Comparison of ENCODE assay signal across 22 cellular contexts in the genomic region with DNA sequence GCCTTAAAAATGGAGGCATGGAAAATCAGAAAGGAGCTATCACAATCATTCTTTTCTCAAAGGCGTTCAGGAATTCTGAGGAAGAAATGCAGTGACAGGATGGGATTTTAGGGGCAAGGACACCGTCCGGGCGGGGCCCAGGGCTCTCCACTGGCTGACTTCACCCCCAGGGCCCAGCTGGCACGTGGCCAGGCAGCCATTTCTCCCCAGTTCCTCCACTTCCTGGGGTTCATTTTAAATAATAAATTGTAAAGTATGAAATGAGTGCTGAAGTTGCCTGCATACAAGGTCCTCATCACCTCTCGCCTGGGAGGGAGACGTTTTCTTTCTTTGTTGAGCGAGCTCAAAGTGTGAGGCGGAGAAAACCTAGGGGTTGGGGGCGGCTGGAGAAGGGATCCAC.
A peak's percentile ranks its signal among the peaks of the same experiment; 100 is the strongest.
DNase-seq lines count a peak whose midpoint lies in the region; ATAC-seq and TF ChIP-seq lines count a peak whose summit lies in the region.
"Had no signal": no experiment of that assay in that cellular context is flagged by ENCODE, and none has a peak within 500 bp of the region (broad histone marks: within the 10 kb centered on the region; RNA-seq: fewer than 3 reads in every experiment).

No MANE protein-coding gene starts in this region.

- H3K27me3 Mint-ChIP-seq in brain (peaks cover 3% of the 10 kb centered on the region), neural crest cell (ENCODE audit: low read depth) (no peaks in the 10 kb centered on the region)
- no peaks in the 10 kb centered on the region for H3K27me3 Mint-ChIP-seq in stimulated activated naive B cell treated with anti-CD40 and anti-IgM and Interleukin-4, amounts not matched to agents 10 μg/mL and 1 μg/mL and 100 μg/mL, for 72 hours

- CTCF ChIA-PET in PC-9 (lab: Charles Lee), result interaction anchor here (0.9 kb wide), 1 partner anchor 52 kb away, joined by 3 read pairs; no protein-coding TSS in a partner anchor

- DNase-seq in PC-9 (no peak), neural crest cell (ENCODE audit: low read depth, low spot score) (no peak), transverse colon (no peak), middle frontal gyrus (ENCODE audit: extremely low spot score, low spot score) (no peak)
- DNase-seq in stimulated activated naive B cell treated with anti-CD40 and anti-IgM and Interleukin-4, amounts not matched to agents 10 μg/mL and 1 μg/mL and 100 μg/mL, for 72 hours, result no peak
- no peak for DNase-seq in stimulated activated CD4-positive, alpha-beta T cell treated with anti-CD3 and anti-CD28 coated beads, Interleukin-2, amount 100 ng/mL, for 48 hours
- DNase-seq: BE2C; COR-L47; DMS79 treated with DMSO at 0.1 percent for 48 hours; HFFc6; MG63; NCI-H1048; NCI-H1436 treated with DMSO at 0.1 percent for 48 hours; NCI-H2029 treated with DMSO at 0.1 percent for 48 hours; NCI-H345; NCI-H524; NCI-H774; NK-92 treated with Interleukin-12 subunit alpha and Interleukin-12 subunit beta, amount 100 ng/mL, for 24 hours had no signal

- no peak for TF ChIP-seq POLR2A in transverse colon (IDR thresholded peaks at IDR 0.05)

- H3K9me3 Mint-ChIP-seq in brain (no peaks in the 10 kb centered on the region), neural crest cell (no peaks in the 10 kb centered on the region)
- H3K9me3 Mint-ChIP-seq in stimulated activated naive B cell treated with anti-CD40 and anti-IgM and Interleukin-4, amounts not matched to agents 10 μg/mL and 1 μg/mL and 100 μg/mL, for 72 hours, result no peaks in the 10 kb centered on the region
- H3K9me3 Mint-ChIP-seq: HFFc6 had no signal

- H3K27ac ChIP-seq in PC-9, result 0 out of 2 replicates have a peak overlapping the region, but pooled peaks have one; percentile 2
- H3K27ac ChIP-seq in transverse colon, result no peak overlapping the region
- H3K27ac ChIP-seq: Peyer's patch, SJSA1 had no signal

- TF ChIP-seq CTCF in PC-9 (conservative IDR thresholded peaks at IDR 0.05) (no peak), brain (conservative IDR thresholded peaks at IDR 0.05) (no peak), neural crest cell (conservative IDR thresholded peaks at IDR 0.05) (no peak), transverse colon (IDR thresholded peaks at IDR 0.05) (no peak)

- intact Hi-C loops in PC-9 (cut with micrococcal nuclease; ENCODE audit: unreplicated experiment), result no loop called here
- intact Hi-C loops in transverse colon (cut with DNase I; ENCODE audit: low total_unique reads), result no loop called here

- H3K36me3 ChIP-seq in PC-9 (ENCODE audit: low read depth), result peaks cover 13% of the 10 kb centered on the region
- H3K36me3 ChIP-seq in transverse colon, result peaks cover 0 to 3% (median 0%) of the 10 kb centered on the region in 4 donors
- H3K36me3 ChIP-seq: MG63 had no signal

- H3F3A ChIP-seq in PC-9 (ENCODE audit: insufficient read depth, low read depth), result peaks cover 2% of the 10 kb centered on the region; the same call in 1 of the 2 replicates

- no peaks in the 10 kb centered on the region for H3K9me2 ChIP-seq in PC-9 (ENCODE audit: insufficient read depth)

- H3K4me3 ChIP-seq in PC-9 (no peak overlapping the region), transverse colon (no peak overlapping the region)
- H3K4me3 ChIP-seq: MG63, Peyer's patch, SJSA1 had no signal

- peak overlapping the region in 1 of 5 experiments; percentile 32 for H3K4me3 Mint-ChIP-seq in brain
- no peak overlapping the region for H3K4me3 Mint-ChIP-seq in neural crest cell
- H3K4me3 Mint-ChIP-seq in stimulated activated naive B cell treated with anti-CD40 and anti-IgM and Interleukin-4, amounts not matched to agents 10 μg/mL and 1 μg/mL and 100 μg/mL, for 72 hours, result no peak overlapping the region
- H3K4me3 Mint-ChIP-seq: HFFc6 had no signal

- H2AFZ ChIP-seq in PC-9, result no peak overlapping the region

- H3K4me2 ChIP-seq in PC-9, result no peak overlapping the region

- 82 to 92% methylated on average over 7 to 10 of the region's 10 CpGs for WGBS in transverse colon (ENCODE audit: low coverage in 1 of 2), 2 donors

- TF ChIP-seq EP300 in transverse colon (IDR thresholded peaks at IDR 0.05; ENCODE audit: low read depth), result no peak

- no peaks in the 10 kb centered on the region for H3K4me1 ChIP-seq in PC-9 (replicated peaks; ENCODE audit: insufficient read depth)
- peaks cover 0 to 16% (median 5%) of the 10 kb centered on the region in 4 donors for H3K4me1 ChIP-seq in transverse colon
- H3K4me1 ChIP-seq: Peyer's patch, SJSA1 had no signal

- peaks cover 10% of the 10 kb centered on the region; the same call in 1 of the 2 replicates for H4K20me1 ChIP-seq in PC-9 (ENCODE audit: insufficient read depth)

- H3K36me3 Mint-ChIP-seq in brain (peaks cover 23% of the 10 kb centered on the region), neural crest cell (ENCODE audit: low read depth) (no peaks in the 10 kb centered on the region)
- H3K36me3 Mint-ChIP-seq in stimulated activated naive B cell treated with anti-CD40 and anti-IgM and Interleukin-4, amounts not matched to agents 10 μg/mL and 1 μg/mL and 100 μg/mL, for 72 hours, result peaks cover 20 to 38% of the 10 kb centered on the region in 2 donors

- H3K27me3 ChIP-seq in PC-9 (ENCODE audit: insufficient read depth, low read depth), result no peaks in the 10 kb centered on the region
- no peaks in the 10 kb centered on the region for H3K27me3 ChIP-seq in transverse colon
- H3K27me3 ChIP-seq: BE2C, MG63, Peyer's patch, SJSA1 had no signal

- H3K27ac Mint-ChIP-seq in brain (peak overlapping the region in 3 of 5 experiments; percentile 26 to 97 (median 92)), neural crest cell (ENCODE audit: unreplicated experiment) (peak overlapping the region; percentile 43)
- H3K27ac Mint-ChIP-seq in stimulated activated naive B cell treated with anti-CD40 and anti-IgM and Interleukin-4, amounts not matched to agents 10 μg/mL and 1 μg/mL and 100 μg/mL, for 72 hours, result no peak overlapping the region

- BruUV-seq in PC-9 (replicated peaks; lab: Mats Ljungman, UMichigan), result no TSS peak

- H3K9me3 ChIP-seq in PC-9 (ENCODE audit: insufficient read depth, low read depth) (no peaks in the 10 kb centered on the region), transverse colon (no peaks in the 10 kb centered on the region)
- H3K9me3 ChIP-seq: BE2C, MG63, Peyer's patch, SJSA1 had no signal

- peaks cover 16% of the 10 kb centered on the region; the same call in 1 of the 2 replicates for H3K79me2 ChIP-seq in PC-9 (ENCODE audit: low read depth)

- POLR2A ChIA-PET in PC-9 (lab: Charles Lee; ENCODE audit: unreplicated experiment), result interaction anchor here (0.6 kb wide), 1 partner anchor 103 kb away, joined by 9 read pairs; no protein-coding TSS in a partner anchor

- ATAC-seq in stimulated activated naive B cell treated with anti-CD40 and anti-IgM and Interleukin-4, amounts not matched to agents 10 μg/mL and 1 μg/mL and 100 μg/mL, for 72 hours (replicated peaks), result no peak
- ATAC-seq: Right ventricle myocardium inferior had no signal

- in situ Hi-C loops in transverse colon (cut with MboI; ENCODE audit: low pct_ligation_motif_present in 1 of 4, low pct_unique_long_range_greater_than_20kb in 1 of 4, low sequenced_read_pairs in 3 of 4), result no loop called here

- H3K4me1 Mint-ChIP-seq in brain (peaks cover 36% of the 10 kb centered on the region), neural crest cell (peaks cover 29% of the 10 kb centered on the region)
- peaks cover 13 to 16% of the 10 kb centered on the region in 2 donors for H3K4me1 Mint-ChIP-seq in stimulated activated naive B cell treated with anti-CD40 and anti-IgM and Interleukin-4, amounts not matched to agents 10 μg/mL and 1 μg/mL and 100 μg/mL, for 72 hours
